23 cellular contexts compared by ENCODE assay signal in genomic region chr2:21288299-21288698, GRCh38.
A peak's percentile ranks its signal among the peaks of the same experiment; 100 is the strongest.
DNase-seq lines count a peak whose midpoint lies in the region; FAIRE-seq and TF ChIP-seq lines count a peak whose summit lies in the region.
"Had no signal": no experiment of that assay in that cellular context is flagged by ENCODE, and none has a peak within 500 bp of the region (broad histone marks: within the 10 kb centered on the region; RNA-seq: fewer than 3 reads in every experiment).

No MANE protein-coding gene starts in this region.

- peak; percentile 49 for DNase-seq in iPS-NIHi7 (ENCODE audit: extremely low spot score)
- DNase-seq in type B pancreatic cell (ENCODE audit: extremely low spot score, unreplicated experiment), result no peak
- no peak for DNase-seq in HTR-8/SVneo (ENCODE audit: insufficient read length, low spot score)
- DNase-seq in activated CD4-positive, alpha-beta memory T cell treated with anti-CD3 and anti-CD28 coated beads, Interleukin-2, amount 10 ng/mL, durations not matched to agents 7 days and 5 days, result no peak
- no peak for DNase-seq in AG08396 (ENCODE audit: low spot score)
- DNase-seq: activated CD4-positive, CD25-positive, alpha-beta regulatory T cell; activated naive CD4-positive, alpha-beta T cell treated with anti-CD3 and anti-CD28 coated beads, Interleukin-2, amount 50 U/mL, for 16 hours; caudate nucleus; COR-L47; cortex of kidney; esophagus squamous epithelium; foreskin melanocyte; GDM1; mesendoderm; MV-4-11; NCI-H1694; stomach; thyroid gland had no signal

- no peak for TF ChIP-seq CTCF in HEK293 (tag by site-specific recombination; IDR thresholded peaks at IDR 0.05)
- TF ChIP-seq CTCF in brain (conservative IDR thresholded peaks at IDR 0.05), result no peak
- TF ChIP-seq CTCF in type B pancreatic cell (conservative IDR thresholded peaks at IDR 0.05), result no peak

- H3K36me3 Mint-ChIP-seq in brain, result no peaks in the 10 kb centered on the region
- no peaks in the 10 kb centered on the region for H3K36me3 Mint-ChIP-seq in type B pancreatic cell
- no peaks in the 10 kb centered on the region for H3K36me3 Mint-ChIP-seq in activated CD4-positive, alpha-beta memory T cell treated with anti-CD3 and anti-CD28 coated beads, Interleukin-2, amount 10 ng/mL, durations not matched to agents 7 days and 5 days (ENCODE audit: low read depth)

- H3K9me3 Mint-ChIP-seq in brain (no peaks in the 10 kb centered on the region), type B pancreatic cell (no peaks in the 10 kb centered on the region)
- H3K9me3 Mint-ChIP-seq in activated CD4-positive, alpha-beta memory T cell treated with anti-CD3 and anti-CD28 coated beads, Interleukin-2, amount 10 ng/mL, durations not matched to agents 7 days and 5 days, result peaks cover 7% of the 10 kb centered on the region

- CTCF ChIA-PET in HEK293 (lab: Yijun Ruan, JAX), result interaction anchor here (1.2 kb wide), 1 partner anchor 28 kb away, joined by 4 read pairs; no protein-coding TSS in a partner anchor
- CTCF ChIA-PET in activated CD4-positive, alpha-beta memory T cell treated with anti-CD3 and anti-CD28 coated beads, Interleukin-2, amount 10 ng/mL, durations not matched to agents 7 days and 5 days (lab: Charles Lee), result no interaction called here

- H3K9me3 ChIP-seq in HEK293 (ENCODE audit: control insufficient read depth, insufficient read depth, low read depth, low read length), result no peaks in the 10 kb centered on the region
- H3K9me3 ChIP-seq: BLaER1 treated with 17β-estradiol and CSF1 and Interleukin-3, amounts not matched to agents 10 nM and 100 nM; esophagus squamous epithelium; stomach; thyroid gland had no signal

- H3K27ac ChIP-seq in HEK293 (ENCODE audit: extremely low read depth, low read depth, low read length), result no peak overlapping the region
- H3K27ac ChIP-seq: BLaER1 treated with 17β-estradiol and CSF1 and Interleukin-3, amounts not matched to agents 10 nM and 100 nM; esophagus squamous epithelium; KMS-11; stomach; thyroid gland had no signal

- no peak overlapping the region for H3K4me3 ChIP-seq in HEK293 (ENCODE audit: low read depth, low read length)
- H3K4me3 ChIP-seq: BLaER1 treated with 17β-estradiol and CSF1 and Interleukin-3, amounts not matched to agents 10 nM and 100 nM; esophagus squamous epithelium; stomach; thyroid gland had no signal

- H3K4me1 Mint-ChIP-seq in brain (peaks cover 29% of the 10 kb centered on the region), type B pancreatic cell (ENCODE audit: unreplicated experiment) (peaks cover 9% of the 10 kb centered on the region)
- no peaks in the 10 kb centered on the region for H3K4me1 Mint-ChIP-seq in activated CD4-positive, alpha-beta memory T cell treated with anti-CD3 and anti-CD28 coated beads, Interleukin-2, amount 10 ng/mL, durations not matched to agents 7 days and 5 days

- peak overlapping the region in 4 of 5 experiments; percentile 6 to 78 (median 48) for H3K27ac Mint-ChIP-seq in brain
- H3K27ac Mint-ChIP-seq in type B pancreatic cell, result no peak overlapping the region
- H3K27ac Mint-ChIP-seq in activated CD4-positive, alpha-beta memory T cell treated with anti-CD3 and anti-CD28 coated beads, Interleukin-2, amount 10 ng/mL, durations not matched to agents 7 days and 5 days, result no peak overlapping the region

- POLR2A ChIA-PET in HEK293 (lab: Yijun Ruan, JAX), result interaction anchor here (1.7 kb wide), 1 partner anchor 12 kb away, joined by 3 read pairs; no protein-coding TSS in a partner anchor
- POLR2A ChIA-PET in activated CD4-positive, alpha-beta memory T cell treated with anti-CD3 and anti-CD28 coated beads, Interleukin-2, amount 10 ng/mL, durations not matched to agents 7 days and 5 days (lab: Charles Lee), result no interaction called here

- no peaks in the 10 kb centered on the region for H3K36me3 ChIP-seq in HEK293 (ENCODE audit: control insufficient read depth in 2 of 2, insufficient read depth in 1 of 2, low read length in 2 of 2)
- H3K36me3 ChIP-seq: BLaER1 treated with 17β-estradiol and CSF1 and Interleukin-3, amounts not matched to agents 10 nM and 100 nM; esophagus squamous epithelium; stomach; thyroid gland had no signal

- H3K4me3 Mint-ChIP-seq in brain (peak overlapping the region in 1 of 5 experiments; percentile 4), type B pancreatic cell (peak overlapping the region; percentile 1)
- H3K4me3 Mint-ChIP-seq in activated CD4-positive, alpha-beta memory T cell treated with anti-CD3 and anti-CD28 coated beads, Interleukin-2, amount 10 ng/mL, durations not matched to agents 7 days and 5 days, result no peak overlapping the region

- H3K4me1 ChIP-seq in HEK293 (ENCODE audit: control insufficient read depth, insufficient read depth, low read length), result peaks cover 2% of the 10 kb centered on the region; the same call in 1 of the 2 replicates
- H3K4me1 ChIP-seq: BLaER1 treated with 17β-estradiol and CSF1 and Interleukin-3, amounts not matched to agents 10 nM and 100 nM; esophagus squamous epithelium; stomach; thyroid gland had no signal

- no peak for FAIRE-seq in HTR-8/SVneo (lab: Jason Lieb, UNC)
- FAIRE-seq: GM19239 had no signal

- H3K27me3 Mint-ChIP-seq in brain, result no peaks in the 10 kb centered on the region
- no peaks in the 10 kb centered on the region for H3K27me3 Mint-ChIP-seq in type B pancreatic cell
- H3K27me3 Mint-ChIP-seq in activated CD4-positive, alpha-beta memory T cell treated with anti-CD3 and anti-CD28 coated beads, Interleukin-2, amount 10 ng/mL, durations not matched to agents 7 days and 5 days, result no peaks in the 10 kb centered on the region

TF ChIP-seq in HEK293, 187 proteins besides CTCF, POLR2A, EP300 and RAD21:
- TF ChIP-seq ZNF19 (tag by site-specific recombination; IDR thresholded peaks at IDR 0.05; ENCODE audit: low read depth) (no peak), ZNF510 (tag by site-specific recombination; IDR thresholded peaks at IDR 0.05; ENCODE audit: insufficient replicate concordance) (no peak), ZNF350 (tag by site-specific recombination; IDR thresholded peaks at IDR 0.05) (no peak), HOXA7 (CRISPR knock-in tag; IDR thresholded peaks at IDR 0.05; ENCODE audit: borderline replicate concordance) (no peak), ZNF266 (tag by site-specific recombination; IDR thresholded peaks at IDR 0.05; ENCODE audit: low read depth) (no peak), ZNF777 (tag by site-specific recombination; IDR thresholded peaks at IDR 0.05; ENCODE audit: borderline replicate concordance) (no peak), ZNF433 (tag by site-specific recombination; IDR thresholded peaks at IDR 0.05; ENCODE audit: low read depth) (no peak), ZFHX2 (tag by site-specific recombination; conservative IDR thresholded peaks at IDR 0.05) (peak; percentile 46)

Comparison
In these comparisons a context has a peak if more than half of its experiments do, and no peak if none do; other contexts are left out.
1. H3K27ac Mint-ChIP-seq: peak in brain (4 of 5); none in type B pancreatic cell (single experiment) and activated CD4-positive, alpha-beta memory T cell treated with anti-CD3 and anti-CD28 coated beads, Interleukin-2, amount 10 ng/mL, durations not matched to agents 7 days and 5 days (single experiment).